ENCODE assay signal across 22 cellular contexts in the genomic region with DNA sequence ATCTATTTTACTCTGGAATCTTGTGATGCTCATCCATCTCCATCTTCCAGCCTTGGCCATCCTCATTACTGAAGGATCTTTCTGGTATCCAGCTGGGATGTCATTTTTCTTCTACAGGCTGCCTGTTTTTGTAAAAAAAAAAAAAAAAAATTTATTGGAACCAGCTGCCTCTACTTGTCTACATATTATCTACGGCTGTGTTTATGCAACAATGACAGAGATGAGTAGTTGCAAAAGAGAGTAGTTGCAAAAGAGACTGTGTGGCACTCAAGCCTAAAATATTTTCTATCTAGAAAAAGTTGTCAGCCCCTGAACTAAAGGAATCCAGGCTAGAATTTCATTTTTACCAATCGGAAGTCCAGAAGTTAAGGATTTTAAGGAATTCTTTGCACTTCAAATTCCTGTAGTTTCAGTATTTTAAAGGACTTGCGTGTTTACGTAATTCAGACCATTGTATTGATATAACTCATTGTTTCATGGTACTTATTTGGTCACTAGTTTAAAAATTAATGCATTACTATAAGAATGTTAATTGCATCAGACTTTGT. TPM values are rescaled to one million over a fixed set of nuclear protein-coding genes. Genes with fewer than 3 reads are reported as not detected.
DNase-seq lines count a peak whose midpoint lies in the region; ATAC-seq and TF ChIP-seq lines count a peak whose summit lies in the region.
"Had no signal": no experiment of that assay in that cellular context is flagged by ENCODE, and none has a peak within 500 bp of the region (broad histone marks: within the 10 kb centered on the region; RNA-seq: fewer than 3 reads in every experiment).

No MANE protein-coding gene starts in this region.

- no peak overlapping the region for H3K4me3 ChIP-seq in choroid plexus epithelial cell (ENCODE audit: low read depth, low read length)
- no peak overlapping the region for H3K4me3 ChIP-seq in testis
- H3K4me3 ChIP-seq: coronary artery, heart right ventricle, K562, SJSA1 had no signal

- no peak for ATAC-seq in HG02938 (IDR thresholded peaks at IDR 0.05; ENCODE audit: unreplicated experiment)
- ATAC-seq in HG03159 (IDR thresholded peaks at IDR 0.05; ENCODE audit: unreplicated experiment): no peak
- ATAC-seq: K562 had no signal

- TF ChIP-seq CTCF in AG09319 (IDR thresholded peaks at IDR 0.05; ENCODE audit: low read depth, low read length) (no peak), choroid plexus epithelial cell (conservative IDR thresholded peaks at IDR 0.05; ENCODE audit: low read depth, low read length) (no peak), testis (IDR thresholded peaks at IDR 0.05) (no peak), nephron progenitor cell (IDR thresholded peaks at IDR 0.05) (no peak)

- no peak for TF ChIP-seq POLR2A in testis (IDR thresholded peaks at IDR 0.05)

- DNase-seq in AG09319 (ENCODE audit: extremely low read depth, low read depth) (peak; percentile 67), HS-5 (ENCODE audit: low read depth) (peak; percentile 69), choroid plexus epithelial cell (ENCODE audit: low read depth) (peak; percentile 69), myocyte (ENCODE audit: low read depth) (peak; percentile 37), testis (no peak), nephron progenitor cell (no peak)
- DNase-seq: activated CD4-positive, alpha-beta T cell treated with anti-CD3 and anti-CD28 coated beads for 4 hours; activated CD8-positive, alpha-beta memory T cell treated with anti-CD3 and anti-CD28 coated beads, Interleukin-2, amount 50 U/mL, for 4 hours; activated naive CD4-positive, alpha-beta T cell; DMS79 treated with DMSO at 0.1 percent for 48 hours; heart right ventricle; islet precursor cell; mesendoderm; NCI-H1417; T1000 had no signal

- H3K4me3 Mint-ChIP-seq in nephron progenitor cell: no peak overlapping the region
- H3K4me3 Mint-ChIP-seq: neural crest cell had no signal

- H3K36me3 ChIP-seq in testis (ENCODE audit: low read depth, missing control alignments): no peaks in the 10 kb centered on the region

- H3K9me3 ChIP-seq in testis: no peaks in the 10 kb centered on the region
- H3K9me3 ChIP-seq: heart right ventricle, SJSA1 had no signal

- no peaks in the 10 kb centered on the region for H3K9me3 Mint-ChIP-seq in nephron progenitor cell
- H3K9me3 Mint-ChIP-seq: neural crest cell had no signal

- H3K27ac ChIP-seq in testis: no peak overlapping the region
- H3K27ac ChIP-seq: C4-2B, coronary artery, heart right ventricle, SJSA1 had no signal

- 88 to 92% methylated on average over 4 of the region's 4 CpGs for WGBS in testis, 2 donors

- H3K27ac Mint-ChIP-seq in nephron progenitor cell: no peak overlapping the region

- H3K27me3 Mint-ChIP-seq in nephron progenitor cell (ENCODE audit: low read depth, poor library complexity): no peaks in the 10 kb centered on the region

- no peaks in the 10 kb centered on the region for H3K4me1 ChIP-seq in testis
- H3K4me1 ChIP-seq: SJSA1 had no signal

- peaks cover 7% of the 10 kb centered on the region for H3K4me1 Mint-ChIP-seq in nephron progenitor cell

- no peaks in the 10 kb centered on the region for H3K27me3 ChIP-seq in testis
- H3K27me3 ChIP-seq: heart right ventricle, SJSA1 had no signal

- peaks cover 72% of the 10 kb centered on the region for H3K36me3 Mint-ChIP-seq in nephron progenitor cell (ENCODE audit: low read depth)

- intact Hi-C loops in testis (cut with DNase I; ENCODE audit: low total_unique reads): no loop called here

RNA-seq across cellular contexts. Expression of gene PLCG1, which starts 38.6 kb away (rescaled TPM):
- 86.9 and 112 TPM in 2 replicates for total RNA-seq in myocyte
- 94.7 TPM for polyA plus RNA-seq in myocyte (2012)
- total RNA-seq in testis: 100 to 1,000 TPM; 184 to 186 TPM
- 118 TPM for polyA plus RNA-seq in testis (ENCODE audit: insufficient read depth, low read depth, low replicate concordance)

Comparison
In these comparisons a context has a peak if more than half of its experiments do, and no peak if none do; other contexts are left out.
1. DNase-seq: peak in AG09319 (single experiment), HS-5 (single experiment), choroid plexus epithelial cell (single experiment) and myocyte (single experiment); none in testis (single experiment) and nephron progenitor cell (single experiment).